Comparison of ENCODE assay signal across 33 cellular contexts in genomic region chr11:9878936-9879335, GRCh38.
"Had no signal": no experiment of that assay in that cellular context is flagged by ENCODE, and none has a peak within 500 bp of the region (broad histone marks: within the 10 kb centered on the region; RNA-seq: fewer than 3 reads in every experiment).

No MANE protein-coding gene starts in this region.

- H3K27me3 Mint-ChIP-seq: activated CD4-positive, alpha-beta T cell treated with anti-CD3 and anti-CD28 coated beads, Interleukin-2, amount 10 ng/mL, durations not matched to agents 24 days and 14 days; activated CD8-positive, alpha-beta T cell treated with anti-CD3 and anti-CD28 coated beads for 36 hours; activated naive CD8-positive, alpha-beta T cell treated with anti-CD3 and anti-CD28 coated beads for 36 hours; activated T-helper 17 cell treated with anti-CD3 and anti-CD28 coated beads, Interleukin-2, amount 50 U/mL, for 72 hours had no signal

- H3K4me1 Mint-ChIP-seq: activated CD4-positive, alpha-beta T cell treated with anti-CD3 and anti-CD28 coated beads, Interleukin-2, amount 10 ng/mL, durations not matched to agents 24 days and 14 days; activated naive CD8-positive, alpha-beta T cell treated with anti-CD3 and anti-CD28 coated beads for 36 hours; activated T-helper 17 cell treated with anti-CD3 and anti-CD28 coated beads, Interleukin-2, amount 50 U/mL, for 72 hours had no signal

- ATAC-seq: activated CD8-positive, alpha-beta T cell treated with anti-CD3 and anti-CD28 coated beads for 36 hours; activated T-cell treated with anti-CD3 and anti-CD28 coated beads, Interleukin-2, amount 50 U/mL, for 72 hours; activated T-helper 17 cell treated with anti-CD3 and anti-CD28 coated beads, Interleukin-2, amount 50 U/mL, for 72 hours; body of pancreas; PC-3 had no signal

- H3K27ac ChIP-seq: ascending aorta, body of pancreas, SJCRH30, SK-N-MC, WERI-Rb-1 had no signal

- H3K36me3 ChIP-seq: ascending aorta, WERI-Rb-1 had no signal

- DNase-seq: activated CD4-positive, alpha-beta T cell treated with anti-CD3 and anti-CD28 coated beads, Interleukin-2, amount 10 ng/mL, durations not matched to agents 24 days and 14 days; activated CD4-positive, alpha-beta T cell treated with anti-CD3 and anti-CD28 coated beads, Interleukin-2, amount 50 U/mL, for 4 hours; activated CD4-positive, CD25-positive, alpha-beta regulatory T cell; activated CD8-positive, alpha-beta T cell treated with anti-CD3 and anti-CD28 coated beads for 36 hours; activated effector memory CD4-positive, alpha-beta T cell treated with anti-CD3 and anti-CD28 coated beads, Interleukin-2, amount 50 U/mL, for 16 hours; activated naive CD4-positive, alpha-beta T cell; activated naive CD4-positive, alpha-beta T cell treated with anti-CD3 and anti-CD28 coated beads, Interleukin-2, amount 50 U/mL, for 16 hours; activated naive CD8-positive, alpha-beta T cell treated with anti-CD3 and anti-CD28 coated beads for 36 hours; activated T-cell treated with anti-CD3 and anti-CD28 coated beads, Interleukin-2, amount 50 U/mL, for 1 hour; activated T-cell treated with anti-CD3 and anti-CD28 coated beads, Interleukin-2, amount 50 U/mL, for 72 hours; amygdala; body of pancreas; caudate nucleus; cerebellar nuclear complex; NCI-H1092 treated with DMSO at 0.1 percent for 48 hours; NCI-H1417; NCI-H146; NCI-H187; NCI-H2029 treated with DMSO at 0.1 percent for 48 hours; NCI-H2107; NCI-H2171; NCI-H510A; NCI-H526; NCI-H748 treated with DMSO at 0.1 percent for 48 hours; NK-92 treated with Interleukin-12 subunit alpha and Interleukin-12 subunit beta, amount 100 ng/mL, for 24 hours; PC-3; SHP77; SJCRH30; T1000; WERI-Rb-1 had no signal

- H3K27ac Mint-ChIP-seq: activated CD4-positive, alpha-beta T cell treated with anti-CD3 and anti-CD28 coated beads, Interleukin-2, amount 10 ng/mL, durations not matched to agents 24 days and 14 days; activated CD8-positive, alpha-beta T cell treated with anti-CD3 and anti-CD28 coated beads for 36 hours; activated naive CD8-positive, alpha-beta T cell treated with anti-CD3 and anti-CD28 coated beads for 36 hours; activated T-cell treated with anti-CD3 and anti-CD28 coated beads, Interleukin-2, amount 50 U/mL, for 72 hours; activated T-helper 17 cell treated with anti-CD3 and anti-CD28 coated beads, Interleukin-2, amount 50 U/mL, for 72 hours had no signal

- H3K4me3 ChIP-seq: ascending aorta, body of pancreas, SJCRH30, SK-N-MC had no signal

- H3K27me3 ChIP-seq: ascending aorta, body of pancreas, SJCRH30 had no signal

- H3K9me3 ChIP-seq: ascending aorta, SJCRH30 had no signal

- H3K4me3 Mint-ChIP-seq: activated CD4-positive, alpha-beta T cell treated with anti-CD3 and anti-CD28 coated beads, Interleukin-2, amount 10 ng/mL, durations not matched to agents 24 days and 14 days; activated CD8-positive, alpha-beta T cell treated with anti-CD3 and anti-CD28 coated beads for 36 hours; activated naive CD8-positive, alpha-beta T cell treated with anti-CD3 and anti-CD28 coated beads for 36 hours; activated T-cell treated with anti-CD3 and anti-CD28 coated beads, Interleukin-2, amount 50 U/mL, for 72 hours; activated T-helper 17 cell treated with anti-CD3 and anti-CD28 coated beads, Interleukin-2, amount 50 U/mL, for 72 hours had no signal

- H3K9me3 Mint-ChIP-seq: activated CD4-positive, alpha-beta T cell treated with anti-CD3 and anti-CD28 coated beads, Interleukin-2, amount 10 ng/mL, durations not matched to agents 24 days and 14 days; activated CD8-positive, alpha-beta T cell treated with anti-CD3 and anti-CD28 coated beads for 36 hours; activated T-helper 17 cell treated with anti-CD3 and anti-CD28 coated beads, Interleukin-2, amount 50 U/mL, for 72 hours had no signal

- H3K4me1 ChIP-seq: ascending aorta had no signal
